14 cellular contexts compared by ENCODE assay signal in genomic region chr14:96086032-96086431, GRCh38. TPM values are rescaled to one million over a fixed set of nuclear protein-coding genes. Genes with fewer than 3 reads are reported as not detected.
DNase-seq lines count a peak whose midpoint lies in the region; ATAC-seq and TF ChIP-seq lines count a peak whose summit lies in the region.
"Had no signal": no experiment of that assay in that cellular context is flagged by ENCODE, and none has a peak within 500 bp of the region (broad histone marks: within the 10 kb centered on the region; RNA-seq: fewer than 3 reads in every experiment).

No MANE protein-coding gene starts in this region.

- H3K4me1 ChIP-seq in BLaER1 treated with 17β-estradiol and CSF1 and Interleukin-3, amounts not matched to agents 10 nM and 100 nM: peaks cover 26 to 72% (median 60%) of the 10 kb centered on the region in 10 experiments
- peaks cover 4% of the 10 kb centered on the region for H3K4me1 ChIP-seq in upper lobe of right lung

- intact Hi-C loops in upper lobe of right lung (cut with DNase I): no loop called here

- H3K27ac Mint-ChIP-seq in stimulated activated effector memory CD8-positive, alpha-beta T cell treated with anti-CD3 and anti-CD28 coated beads, Interleukin-12 subunit alpha, Interleukin-12 subunit beta, amount 100 ng/mL, for 72 hours: no peak overlapping the region
- H3K27ac Mint-ChIP-seq: CD8-positive, alpha-beta memory T cell had no signal

- no peak for ATAC-seq in stimulated activated effector memory CD8-positive, alpha-beta T cell treated with anti-CD3 and anti-CD28 coated beads, Interleukin-12 subunit alpha, Interleukin-12 subunit beta, amount 100 ng/mL, for 72 hours
- ATAC-seq in upper lobe of right lung: no peak
- no peak for ATAC-seq in HG03354 (IDR thresholded peaks at IDR 0.05; ENCODE audit: poor library complexity, severe bottlenecking, unreplicated experiment)
- ATAC-seq: heart left ventricle had no signal

- H3K9me3 ChIP-seq in BLaER1 treated with 17β-estradiol and CSF1 and Interleukin-3, amounts not matched to agents 10 nM and 100 nM (replicated peaks in 1 of 11): no peaks in the 10 kb centered on the region
- no peaks in the 10 kb centered on the region for H3K9me3 ChIP-seq in upper lobe of right lung
- H3K9me3 ChIP-seq: heart left ventricle, transverse colon had no signal

- H3K9me3 Mint-ChIP-seq in stimulated activated effector memory CD8-positive, alpha-beta T cell treated with anti-CD3 and anti-CD28 coated beads, Interleukin-12 subunit alpha, Interleukin-12 subunit beta, amount 100 ng/mL, for 72 hours: no peaks in the 10 kb centered on the region

- no peaks in the 10 kb centered on the region for H3K4me1 Mint-ChIP-seq in stimulated activated effector memory CD8-positive, alpha-beta T cell treated with anti-CD3 and anti-CD28 coated beads, Interleukin-12 subunit alpha, Interleukin-12 subunit beta, amount 100 ng/mL, for 72 hours
- H3K4me1 Mint-ChIP-seq: CD8-positive, alpha-beta memory T cell had no signal

- no peak overlapping the region for H3K9ac ChIP-seq in BLaER1 treated with 17β-estradiol and CSF1 and Interleukin-3, amounts not matched to agents 10 nM and 100 nM

- H3K36me3 ChIP-seq in BLaER1 treated with 17β-estradiol and CSF1 and Interleukin-3, amounts not matched to agents 10 nM and 100 nM: peaks cover 5 to 49% (median 32%) of the 10 kb centered on the region in 11 experiments; a peak in 20 of 22 replicates
- peaks cover 12% of the 10 kb centered on the region for H3K36me3 ChIP-seq in upper lobe of right lung
- H3K36me3 ChIP-seq: transverse colon had no signal

- DNase-seq in NCI-H226 (peak; percentile 60), epithelial cell of esophagus (ENCODE audit: low read depth) (peak; percentile 79), occipital lobe (lab: John Stamatoyannopoulos, UW) (peak; percentile 38), upper lobe of right lung (no peak), NCI-H1694 (lab: John Stamatoyannopoulos, UW) (no peak)
- DNase-seq in stimulated activated effector memory CD8-positive, alpha-beta T cell treated with anti-CD3 and anti-CD28 coated beads, Interleukin-12 subunit alpha, Interleukin-12 subunit beta, amount 100 ng/mL, for 72 hours (ENCODE audit: low spot score in 2 of 2): no peak
- DNase-seq: activated CD4-positive, alpha-beta T cell treated with anti-CD3 and anti-CD28 coated beads for 1 hour; CD8-positive, alpha-beta memory T cell; cortex of kidney; heart left ventricle; midbrain; transverse colon had no signal

- TF ChIP-seq CTCF in epithelial cell of esophagus (IDR thresholded peaks at IDR 0.05; ENCODE audit: insufficient read depth, low read depth, low read length, missing control alignments): no peak
- no peak for TF ChIP-seq CTCF in upper lobe of right lung (IDR thresholded peaks at IDR 0.05)

- H3K4me3 ChIP-seq in BLaER1 treated with 17β-estradiol and CSF1 and Interleukin-3, amounts not matched to agents 10 nM and 100 nM: no peak overlapping the region
- no peak overlapping the region for H3K4me3 ChIP-seq in epithelial cell of esophagus (ENCODE audit: low read length)
- H3K4me3 ChIP-seq in upper lobe of right lung: no peak overlapping the region
- H3K4me3 ChIP-seq: heart left ventricle, transverse colon had no signal

- H3K4me3 Mint-ChIP-seq in stimulated activated effector memory CD8-positive, alpha-beta T cell treated with anti-CD3 and anti-CD28 coated beads, Interleukin-12 subunit alpha, Interleukin-12 subunit beta, amount 100 ng/mL, for 72 hours: no peak overlapping the region
- H3K4me3 Mint-ChIP-seq: CD8-positive, alpha-beta memory T cell had no signal

- peaks cover 0 to 45% (median 15%) of the 10 kb centered on the region in 11 experiments; a peak in 13 of 22 replicates for H4K20me1 ChIP-seq in BLaER1 treated with 17β-estradiol and CSF1 and Interleukin-3, amounts not matched to agents 10 nM and 100 nM

- peak overlapping the region; percentile 53 to 78 (median 69) for H3K4me2 ChIP-seq in BLaER1 treated with 17β-estradiol and CSF1 and Interleukin-3, amounts not matched to agents 10 nM and 100 nM

- no peak overlapping the region for H3K27ac ChIP-seq in BLaER1 treated with 17β-estradiol and CSF1 and Interleukin-3, amounts not matched to agents 10 nM and 100 nM
- no peak overlapping the region for H3K27ac ChIP-seq in upper lobe of right lung
- H3K27ac ChIP-seq: heart left ventricle, transverse colon had no signal

- no peaks in the 10 kb centered on the region for H3K27me3 ChIP-seq in BLaER1 treated with 17β-estradiol and CSF1 and Interleukin-3, amounts not matched to agents 10 nM and 100 nM
- H3K27me3 ChIP-seq in upper lobe of right lung: no peaks in the 10 kb centered on the region
- H3K27me3 ChIP-seq: transverse colon had no signal

- no peaks in the 10 kb centered on the region for H3K36me3 Mint-ChIP-seq in stimulated activated effector memory CD8-positive, alpha-beta T cell treated with anti-CD3 and anti-CD28 coated beads, Interleukin-12 subunit alpha, Interleukin-12 subunit beta, amount 100 ng/mL, for 72 hours
- H3K36me3 Mint-ChIP-seq: CD8-positive, alpha-beta memory T cell had no signal

RNA-seq across cellular contexts. Expression of gene C14orf132, which starts 46.9 kb away (rescaled TPM):
- total RNA-seq in occipital lobe (72.5 TPM), upper lobe of right lung (63.1 TPM)

Comparison
In these comparisons a context has a peak if more than half of its experiments do, and no peak if none do; other contexts are left out.
1. DNase-seq: peak in NCI-H226 (single experiment), epithelial cell of esophagus (single experiment) and occipital lobe (single experiment); none in stimulated activated effector memory CD8-positive, alpha-beta T cell treated with anti-CD3 and anti-CD28 coated beads, Interleukin-12 subunit alpha, Interleukin-12 subunit beta, amount 100 ng/mL, for 72 hours (0 of 2), upper lobe of right lung (single experiment) and NCI-H1694 (single experiment).